Comparison of ENCODE assay signal across 8 cellular contexts in genomic region chr17:46190763-46191162, GRCh38. TPM values are rescaled to one million over a fixed set of nuclear protein-coding genes. Genes with fewer than 3 reads are reported as not detected.
DNase-seq lines count a peak whose midpoint lies in the region; ATAC-seq and TF ChIP-seq lines count a peak whose summit lies in the region.

No MANE protein-coding gene starts in this region.

- H3K79me2 ChIP-seq in OCI-LY3 (ENCODE audit: low read length) (peaks cover 87% of the 10 kb centered on the region), neural cell (replicated peaks; ENCODE audit: insufficient read depth, low read length) (peaks cover 85% of the 10 kb centered on the region)

- H3K9me2 ChIP-seq in neural cell (ENCODE audit: insufficient read depth, low read length), result no peaks in the 10 kb centered on the region

- H3K36me3 Mint-ChIP-seq in CD8-positive, alpha-beta memory T cell, result peaks cover 0 to 35% (median 4%) of the 10 kb centered on the region in 3 donors

- CTCF ChIA-PET in CD8-positive, alpha-beta memory T cell (lab: Charles Lee), result no interaction called here

- H3K4me1 ChIP-seq in CD8-positive, alpha-beta memory T cell (ENCODE audit: insufficient read depth, low read length), result peaks cover 66% of the 10 kb centered on the region
- peaks cover 24% of the 10 kb centered on the region for H3K4me1 ChIP-seq in OCI-LY3 (ENCODE audit: low read length)
- H3K4me1 ChIP-seq in ectodermal cell (ENCODE audit: control insufficient read depth, insufficient read depth, low read length), result peaks cover 18% of the 10 kb centered on the region

- no peak for TF ChIP-seq EP300 in neural cell (conservative IDR thresholded peaks at IDR 0.05; ENCODE audit: poor library complexity, severe bottlenecking)

- DNase-seq in CD8-positive, alpha-beta memory T cell, result no peak
- DNase-seq in stimulated activated naive CD4-positive, alpha-beta T cell (lab: John Stamatoyannopoulos, UW), result no peak
- DNase-seq in T1000 (lab: John Stamatoyannopoulos, UW), result no peak

- H2AFZ ChIP-seq in OCI-LY3 (ENCODE audit: low read depth, low read length) (no peak overlapping the region), neural cell (ENCODE audit: low read depth, low read length) (no peak overlapping the region)

- peak overlapping the region; percentile 85 for H3K27ac ChIP-seq in CD8-positive, alpha-beta memory T cell (ENCODE audit: low read depth, low read length)
- H3K27ac ChIP-seq in OCI-LY3 (ENCODE audit: low read length) (no peak overlapping the region), ectodermal cell (ENCODE audit: insufficient read depth, low read depth, low read length, poor library complexity, severe bottlenecking) (no peak overlapping the region), neural cell (ENCODE audit: low read length) (peak overlapping the region; percentile 95)

- WGBS in ectodermal cell, 2 experiments, result 86 to 93% methylated on average over 2 of the region's 4 CpGs

- no peaks in the 10 kb centered on the region for H3K36me3 ChIP-seq in CD8-positive, alpha-beta memory T cell (ENCODE audit: insufficient read depth, low read length)
- no peaks in the 10 kb centered on the region for H3K36me3 ChIP-seq in OCI-LY3 (replicated peaks; ENCODE audit: low read depth, low read length)
- H3K36me3 ChIP-seq in ectodermal cell (ENCODE audit: control insufficient read depth, insufficient read depth, low read length), result no peaks in the 10 kb centered on the region
- no peaks in the 10 kb centered on the region for H3K36me3 ChIP-seq in neural cell (ENCODE audit: insufficient read depth, low read length)

- no peaks in the 10 kb centered on the region for H3K9me3 ChIP-seq in CD8-positive, alpha-beta memory T cell (ENCODE audit: low read length)
- H3K9me3 ChIP-seq in OCI-LY3 (ENCODE audit: insufficient read depth, low read length) (no peaks in the 10 kb centered on the region), ectodermal cell (ENCODE audit: control insufficient read depth, low read length) (no peaks in the 10 kb centered on the region), neural cell (ENCODE audit: low read length) (no peaks in the 10 kb centered on the region)

- ATAC-seq in GM19463 (IDR thresholded peaks at IDR 0.05; ENCODE audit: unreplicated experiment) (no peak), HG03565 (IDR thresholded peaks at IDR 0.05; ENCODE audit: unreplicated experiment) (no peak)

- peak overlapping the region; percentile 78 for H3K4me3 ChIP-seq in CD8-positive, alpha-beta memory T cell (ENCODE audit: low read length)
- peak overlapping the region; percentile 97 for H3K4me3 ChIP-seq in OCI-LY3 (ENCODE audit: low read length)
- H3K4me3 ChIP-seq in ectodermal cell (ENCODE audit: insufficient read depth, low read depth, low read length), result peak overlapping the region; percentile 69
- peak overlapping the region; percentile 67 for H3K4me3 ChIP-seq in neural cell (ENCODE audit: low read length)

- POLR2A ChIA-PET in CD8-positive, alpha-beta memory T cell (lab: Charles Lee), result no interaction called here

- TF ChIP-seq CTCF in OCI-LY3 (IDR thresholded peaks at IDR 0.05; ENCODE audit: low read depth, low read length) (no peak), neural cell (IDR thresholded peaks at IDR 0.05; ENCODE audit: poor library complexity, severe bottlenecking) (no peak)

- H3K4me3 Mint-ChIP-seq in CD8-positive, alpha-beta memory T cell, result peak overlapping the region; percentile 90 to 100 (median 98)

- H3K4me2 ChIP-seq in OCI-LY3 (ENCODE audit: low read length) (peak overlapping the region; percentile 83), neural cell (ENCODE audit: low read length) (peak overlapping the region; percentile 75)

- H3K4me1 Mint-ChIP-seq in CD8-positive, alpha-beta memory T cell, result peaks cover 65 to 75% (median 73%) of the 10 kb centered on the region in 3 donors

- H3K27me3 ChIP-seq in CD8-positive, alpha-beta memory T cell (ENCODE audit: insufficient read depth, low read length, poor library complexity, severe bottlenecking), result no peaks in the 10 kb centered on the region
- H3K27me3 ChIP-seq in OCI-LY3 (ENCODE audit: low read depth, low read length) (no peaks in the 10 kb centered on the region), ectodermal cell (ENCODE audit: control insufficient read depth, insufficient read depth, low read length, poor library complexity, severe bottlenecking) (no peaks in the 10 kb centered on the region), neural cell (ENCODE audit: insufficient read depth, low read depth, low read length) (peaks cover 2% of the 10 kb centered on the region)

- H4K20me1 ChIP-seq in OCI-LY3 (ENCODE audit: insufficient read depth, low read length) (peaks cover 61% of the 10 kb centered on the region), neural cell (ENCODE audit: insufficient read depth) (peaks cover 58% of the 10 kb centered on the region)

- H3K27ac Mint-ChIP-seq in CD8-positive, alpha-beta memory T cell, result peak overlapping the region; percentile 34 to 99 (median 87)

- H3K9ac ChIP-seq in OCI-LY3 (ENCODE audit: low read length) (peak overlapping the region; percentile 95), neural cell (ENCODE audit: low read length) (peak overlapping the region; percentile 90)

- H3F3A ChIP-seq in neural cell (ENCODE audit: insufficient read depth, low read length, poor library complexity, severe bottlenecking), result peaks cover 23% of the 10 kb centered on the region

- H3K9me3 Mint-ChIP-seq in CD8-positive, alpha-beta memory T cell, result no peaks in the 10 kb centered on the region

- no peaks in the 10 kb centered on the region for H3K27me3 Mint-ChIP-seq in CD8-positive, alpha-beta memory T cell

- no peak for TF ChIP-seq RAD21 in neural cell (conservative IDR thresholded peaks at IDR 0.05)

TF ChIP-seq in neural cell, 6 proteins besides CTCF, POLR2A, EP300 and RAD21:
- TF ChIP-seq TAF1 (IDR thresholded peaks at IDR 0.05; ENCODE audit: low read depth), result no peak
- TF ChIP-seq MXI1 (conservative IDR thresholded peaks at IDR 0.05; ENCODE audit: poor library complexity, severe bottlenecking), result no peak
- TF ChIP-seq POLR2AphosphoS5 (IDR thresholded peaks at IDR 0.05), result peak; percentile 30
- TF ChIP-seq, protein P1, sequence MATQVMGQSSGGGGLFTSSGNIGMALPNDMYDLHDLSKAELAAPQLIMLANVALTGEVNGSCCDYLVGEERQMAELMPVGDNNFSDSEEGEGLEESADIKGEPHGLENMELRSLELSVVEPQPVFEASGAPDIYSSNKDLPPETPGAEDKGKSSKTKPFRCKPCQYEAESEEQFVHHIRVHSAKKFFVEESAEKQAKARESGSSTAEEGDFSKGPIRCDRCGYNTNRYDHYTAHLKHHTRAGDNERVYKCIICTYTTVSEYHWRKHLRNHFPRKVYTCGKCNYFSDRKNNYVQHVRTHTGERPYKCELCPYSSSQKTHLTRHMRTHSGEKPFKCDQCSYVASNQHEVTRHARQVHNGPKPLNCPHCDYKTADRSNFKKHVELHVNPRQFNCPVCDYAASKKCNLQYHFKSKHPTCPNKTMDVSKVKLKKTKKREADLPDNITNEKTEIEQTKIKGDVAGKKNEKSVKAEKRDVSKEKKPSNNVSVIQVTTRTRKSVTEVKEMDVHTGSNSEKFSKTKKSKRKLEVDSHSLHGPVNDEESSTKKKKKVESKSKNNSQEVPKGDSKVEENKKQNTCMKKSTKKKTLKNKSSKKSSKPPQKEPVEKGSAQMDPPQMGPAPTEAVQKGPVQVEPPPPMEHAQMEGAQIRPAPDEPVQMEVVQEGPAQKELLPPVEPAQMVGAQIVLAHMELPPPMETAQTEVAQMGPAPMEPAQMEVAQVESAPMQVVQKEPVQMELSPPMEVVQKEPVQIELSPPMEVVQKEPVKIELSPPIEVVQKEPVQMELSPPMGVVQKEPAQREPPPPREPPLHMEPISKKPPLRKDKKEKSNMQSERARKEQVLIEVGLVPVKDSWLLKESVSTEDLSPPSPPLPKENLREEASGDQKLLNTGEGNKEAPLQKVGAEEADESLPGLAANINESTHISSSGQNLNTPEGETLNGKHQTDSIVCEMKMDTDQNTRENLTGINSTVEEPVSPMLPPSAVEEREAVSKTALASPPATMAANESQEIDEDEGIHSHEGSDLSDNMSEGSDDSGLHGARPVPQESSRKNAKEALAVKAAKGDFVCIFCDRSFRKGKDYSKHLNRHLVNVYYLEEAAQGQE (IDR thresholded peaks at IDR 0.05; ENCODE audit: borderline replicate concordance), result no peak
- TF ChIP-seq EZH2 (IDR thresholded peaks at IDR 0.05; ENCODE audit: borderline replicate concordance, insufficient read depth, low read length, poor library complexity, severe bottlenecking), result no peak

RNA-seq across cellular contexts. Expression of gene KANSL1, which starts 2.5 kb away (rescaled TPM):
- total RNA-seq in CD8-positive, alpha-beta memory T cell, result 10 to 100 TPM; 69.2 to 70.7 TPM
- polyA plus RNA-seq in CD8-positive, alpha-beta memory T cell, result 20.9 TPM
- 62.9 TPM for polyA plus RNA-seq in ectodermal cell (2013, experiment 1 of 4)
- 66.3 TPM for polyA plus RNA-seq in ectodermal cell (2013, experiment 2 of 4)
- 47.0 TPM for polyA plus RNA-seq in ectodermal cell (2013, experiment 3 of 4)
- polyA plus RNA-seq in ectodermal cell (2013, experiment 4 of 4), result 47.3 TPM
- 65.0 and 88.1 TPM in 2 replicates for polyA plus RNA-seq in neural cell
- 373 and 424 TPM in 2 replicates for polyA minus RNA-seq in neural cell

Comparison
In these comparisons a context has a peak if more than half of its experiments do, and no peak if none do; other contexts are left out.
1. H3K27ac ChIP-seq: peak in CD8-positive, alpha-beta memory T cell (single experiment) and neural cell (single experiment); none in OCI-LY3 (single experiment) and ectodermal cell (single experiment).
2. Peak in every context shown above with its lines, with median percentiles within 50 percentile points of each other: H3K4me3 ChIP-seq.